In the genomic region with DNA sequence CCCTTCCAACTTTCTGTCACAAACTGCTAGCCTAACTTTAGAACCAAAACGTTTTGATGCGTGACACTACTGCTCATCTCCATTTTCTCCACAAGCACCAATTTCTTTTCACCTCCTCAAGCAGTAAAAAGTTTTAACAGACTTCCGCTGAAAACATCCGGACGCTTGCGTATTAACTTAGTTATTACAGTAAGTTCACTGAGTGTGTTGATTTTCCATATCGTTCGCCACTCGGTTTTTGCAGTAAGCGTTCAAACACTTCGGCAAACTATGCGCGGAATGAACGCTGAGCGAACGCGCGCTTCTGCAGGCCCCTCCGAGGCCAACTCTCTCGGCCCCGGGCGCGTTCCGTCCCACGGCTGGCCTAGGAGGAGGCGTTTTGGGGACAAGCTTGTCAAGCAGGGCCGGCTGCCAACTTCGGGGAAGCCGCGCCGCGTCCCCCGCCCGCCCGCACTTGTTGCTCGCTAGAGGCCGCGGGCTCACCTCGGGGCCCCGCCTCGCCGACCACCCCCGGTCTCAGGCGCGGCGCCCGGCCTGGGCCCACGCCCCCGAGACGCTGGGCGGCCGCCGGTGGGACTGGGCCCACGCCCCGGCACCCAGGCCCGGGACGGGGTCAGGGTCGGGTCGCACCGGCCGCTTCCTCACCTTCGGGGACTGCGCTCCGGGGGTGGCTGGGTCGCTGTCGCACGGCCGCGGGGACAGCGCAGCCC, we compare ENCODE assay signal across 8 cellular contexts. TPM values are rescaled to one million over a fixed set of nuclear protein-coding genes. Genes with fewer than 3 reads are reported as not detected.
DNase-seq lines count a peak whose midpoint lies in the region; ATAC-seq and TF ChIP-seq lines count a peak whose summit lies in the region.

No MANE protein-coding gene starts in this region.

- intact Hi-C loops in head of caudate nucleus (cut with DNase I), result loop anchor here (2.0 kb wide), 1 partner anchor 29 kb away; no protein-coding TSS in a partner anchor
- intact Hi-C loops in thyroid gland (cut with DNase I), result no loop called here

- H3K4me1 ChIP-seq in BE2C (peaks cover 8% of the 10 kb centered on the region; the same call in 1 of the 2 replicates), SJSA1 (replicated peaks) (peaks cover 18% of the 10 kb centered on the region), thyroid gland (peaks cover 12 to 16% of the 10 kb centered on the region in 2 donors)

- H3K9me3 Mint-ChIP-seq in activated naive CD4-positive, alpha-beta T cell treated with anti-CD3 and anti-CD28 coated beads, Interleukin-2, amount 50 U/mL, for 72 hours, result no peaks in the 10 kb centered on the region

- H3K27ac Mint-ChIP-seq in activated naive CD4-positive, alpha-beta T cell treated with anti-CD3 and anti-CD28 coated beads, Interleukin-2, amount 50 U/mL, for 72 hours, result peak overlapping the region; percentile 93 to 96

- H3K4me3 ChIP-seq in BE2C (ENCODE audit: low read depth, low read length) (peak overlapping the region; percentile 84), SJSA1 (peak overlapping the region; percentile 96), thyroid gland (replicated peaks in 1 of 3) (peak overlapping the region; percentile 47 to 73 (median 57))

- peak in 1 of 2 donors; percentile 50 for TF ChIP-seq POLR2A in thyroid gland (IDR thresholded peaks at IDR 0.05)

- no peaks in the 10 kb centered on the region for H3K9me3 ChIP-seq in BE2C
- no peaks in the 10 kb centered on the region; the same call in 1 of the 2 replicates for H3K9me3 ChIP-seq in SJSA1 (replicated peaks)
- no peaks in the 10 kb centered on the region for H3K9me3 ChIP-seq in thyroid gland

- H3K27ac ChIP-seq in SJSA1 (peak overlapping the region; percentile 67), thyroid gland (peak overlapping the region; percentile 67 to 94 (median 76))

- DNase-seq in BE2C (peak; percentile 66), SJSA1 (ENCODE audit: low read depth in 1 of 2, low spot score in 2 of 2) (peak; percentile 57 to 62), head of caudate nucleus (peak; percentile 44 to 90 (median 78)), omental fat pad (ENCODE audit: low spot score) (no peak), thyroid gland (peak; percentile 87 to 88)
- DNase-seq in activated naive CD4-positive, alpha-beta T cell treated with anti-CD3 and anti-CD28 coated beads, Interleukin-2, amount 50 U/mL, for 72 hours (ENCODE audit: low spot score in 2 of 2), result peak; percentile 67 to 71

- no peaks in the 10 kb centered on the region for H3K27me3 ChIP-seq in BE2C
- H3K27me3 ChIP-seq in SJSA1 (replicated peaks), result no peaks in the 10 kb centered on the region
- no peaks in the 10 kb centered on the region for H3K27me3 ChIP-seq in thyroid gland

- WGBS in thyroid gland, 2 donors, result 1% methylated on average over 26 to 42 of the region's 70 CpGs

- peaks cover 15 to 20% of the 10 kb centered on the region in 2 donors for H3K36me3 Mint-ChIP-seq in activated naive CD4-positive, alpha-beta T cell treated with anti-CD3 and anti-CD28 coated beads, Interleukin-2, amount 50 U/mL, for 72 hours

- TF ChIP-seq CTCF in BE2C (IDR thresholded peaks at IDR 0.05; ENCODE audit: low read depth, low read length) (no peak), omental fat pad (IDR thresholded peaks at IDR 0.05) (no peak), thyroid gland (IDR thresholded peaks at IDR 0.05) (no peak)

- peak; percentile 39 for ATAC-seq in GM19035 (IDR thresholded peaks at IDR 0.05; ENCODE audit: unreplicated experiment)
- peak; percentile 40 for ATAC-seq in HG03342 (IDR thresholded peaks at IDR 0.05; ENCODE audit: unreplicated experiment)
- ATAC-seq in activated naive CD4-positive, alpha-beta T cell treated with anti-CD3 and anti-CD28 coated beads, Interleukin-2, amount 50 U/mL, for 72 hours, result peak; percentile 33 to 47
- peak; percentile 43 for ATAC-seq in omental fat pad (ENCODE audit: low FRiP score)

- H3K36me3 ChIP-seq in BE2C (no peaks in the 10 kb centered on the region), SJSA1 (peaks cover 7% of the 10 kb centered on the region), thyroid gland (no peaks in the 10 kb centered on the region)

RNA-seq across cellular contexts. Expression of gene PHF10, which starts 0.9 kb away (rescaled TPM):
- 20.5 TPM for polyA plus RNA-seq in BE2C (2012; ENCODE audit: insufficient read depth, insufficient read length, low read depth)
- total RNA-seq in SJSA1 (2014; rRNA removed; shearing (Covaris generic)), result 21.1 and 33.4 TPM in 2 replicates
- total RNA-seq in activated naive CD4-positive, alpha-beta T cell treated with anti-CD3 and anti-CD28 coated beads, Interleukin-2, amount 50 U/mL, for 72 hours, result 10 to 100 TPM; 79.9 to 90.3 TPM
- total RNA-seq in omental fat pad, result 10 to 100 TPM; 32.9 to 49.4 (median 43.7) TPM
- 10 to 100 TPM; 39.4 to 74.3 (median 60.0) TPM for total RNA-seq in thyroid gland

RNA-seq across cellular contexts. Expression of gene C6orf120, which starts 21.4 kb away (rescaled TPM):
- 34.9 TPM for polyA plus RNA-seq in BE2C (2012; ENCODE audit: insufficient read depth, insufficient read length, low read depth)
- total RNA-seq in SJSA1 (2014; rRNA removed; shearing (Covaris generic)), result 34.0 and 44.7 TPM in 2 replicates
- 10 to 100 TPM in 1 of 2 donors, 1 to 10 TPM in 1; 8.9 to 13.9 TPM for total RNA-seq in activated naive CD4-positive, alpha-beta T cell treated with anti-CD3 and anti-CD28 coated beads, Interleukin-2, amount 50 U/mL, for 72 hours
- 10 to 100 TPM; 41.2 to 45.0 (median 43.0) TPM for total RNA-seq in omental fat pad
- 10 to 100 TPM; 19.8 to 32.1 (median 29.3) TPM for total RNA-seq in thyroid gland

RNA-seq across cellular contexts. Expression of gene WDR27, which starts 21.5 kb away (rescaled TPM):
- 25.1 TPM for polyA plus RNA-seq in BE2C (2012; ENCODE audit: insufficient read depth, insufficient read length, low read depth)
- 9.6 and 17.1 TPM in 2 replicates for total RNA-seq in SJSA1 (2014; rRNA removed; shearing (Covaris generic))
- total RNA-seq in activated naive CD4-positive, alpha-beta T cell treated with anti-CD3 and anti-CD28 coated beads, Interleukin-2, amount 50 U/mL, for 72 hours, result 10 to 100 TPM; 28.9 to 48.1 TPM
- total RNA-seq in omental fat pad (10 to 100 TPM; 18.9 to 35.9 (median 21.7) TPM), thyroid gland (10 to 100 TPM; 48.9 to 74.6 (median 51.8) TPM)

RNA-seq across cellular contexts. Expression of gene DYNLT2, which starts 28.0 kb away (rescaled TPM):
- polyA plus RNA-seq in BE2C (2012; ENCODE audit: insufficient read depth, insufficient read length, low read depth), result 2.7 TPM
- 0.68 and 1.1 TPM in 2 replicates for total RNA-seq in SJSA1 (2014; rRNA removed; shearing (Covaris generic))
- total RNA-seq in activated naive CD4-positive, alpha-beta T cell treated with anti-CD3 and anti-CD28 coated beads, Interleukin-2, amount 50 U/mL, for 72 hours, result 1 to 10 TPM; 2.3 to 2.6 TPM
- total RNA-seq in omental fat pad (1 to 10 TPM in 3 of 4 donors, under 1 TPM in 1; 0.94 to 2.5 (median 2.1) TPM), thyroid gland (1 to 10 TPM in 3 of 4 donors, under 1 TPM in 1; 0.50 to 5.5 (median 2.5) TPM)

RNA-seq across cellular contexts. Expression of gene ERMARD, which starts 28.1 kb away (rescaled TPM):
- 50.5 TPM for polyA plus RNA-seq in BE2C (2012; ENCODE audit: insufficient read depth, insufficient read length, low read depth)
- total RNA-seq in SJSA1 (2014; rRNA removed; shearing (Covaris generic)), result 11.3 and 13.4 TPM in 2 replicates
- total RNA-seq in activated naive CD4-positive, alpha-beta T cell treated with anti-CD3 and anti-CD28 coated beads, Interleukin-2, amount 50 U/mL, for 72 hours, result 10 to 100 TPM; 15.2 to 35.5 TPM
- total RNA-seq in omental fat pad (10 to 100 TPM; 11.9 to 30.3 (median 20.2) TPM), thyroid gland (10 to 100 TPM; 29.4 to 49.8 (median 32.0) TPM)
